In the genomic region with DNA sequence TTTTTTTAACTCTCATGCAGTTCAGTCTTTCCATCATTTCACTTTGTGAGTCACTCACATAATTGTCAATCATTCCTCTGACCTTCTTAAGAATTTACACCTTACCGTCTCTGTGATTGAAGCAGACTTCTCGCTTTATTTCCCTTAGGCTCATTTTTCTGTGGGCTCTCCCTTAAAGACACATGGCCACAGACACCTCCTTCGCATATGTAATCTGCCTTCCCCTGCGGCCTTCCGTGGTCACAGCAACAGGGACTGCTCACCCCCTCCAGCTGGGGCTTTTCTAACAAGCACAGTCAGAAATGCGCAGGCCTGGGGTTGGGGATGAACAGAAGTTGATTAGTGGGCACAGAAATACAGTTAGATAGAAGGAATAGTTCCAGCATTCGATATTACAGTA, we compare ENCODE assay signal across 19 cellular contexts.
A peak's percentile ranks its signal among the peaks of the same experiment; 100 is the strongest.
DNase-seq lines count a peak whose midpoint lies in the region; ATAC-seq and TF ChIP-seq lines count a peak whose summit lies in the region.
"Had no signal": no experiment of that assay in that cellular context is flagged by ENCODE, and none has a peak within 500 bp of the region (broad histone marks: within the 10 kb centered on the region; RNA-seq: fewer than 3 reads in every experiment).

No MANE protein-coding gene starts in this region.

- H3K27ac Mint-ChIP-seq in activated naive CD8-positive, alpha-beta T cell treated with anti-CD3 and anti-CD28 coated beads, Interleukin-2, amount 50 U/mL, for 24 hours, result peak overlapping the region; percentile 79
- peak overlapping the region; percentile 25 to 75 (median 43) for H3K27ac Mint-ChIP-seq in nephron
- H3K27ac Mint-ChIP-seq in stimulated activated naive CD8-positive, alpha-beta T cell treated with anti-CD3 and anti-CD28 coated beads, Interleukin-15, Interleukin-2, amounts not matched to agents 100 ng/mL and 50 ng/mL, for 24 hours, result peak overlapping the region; percentile 85
- H3K27ac Mint-ChIP-seq: HFFc6; IgD-negative memory B cell; natural killer cell treated with Interleukin-12 subunit alpha and Interleukin-12 subunit beta and Interleukin-15 and Interleukin-18, amount 100 ng/mL, for 72 hours had no signal

- peaks cover 38% of the 10 kb centered on the region for H3K4me1 Mint-ChIP-seq in activated naive CD8-positive, alpha-beta T cell treated with anti-CD3 and anti-CD28 coated beads, Interleukin-2, amount 50 U/mL, for 24 hours
- peaks cover 24% of the 10 kb centered on the region for H3K4me1 Mint-ChIP-seq in nephron
- H3K4me1 Mint-ChIP-seq in stimulated activated naive CD8-positive, alpha-beta T cell treated with anti-CD3 and anti-CD28 coated beads, Interleukin-15, Interleukin-2, amounts not matched to agents 100 ng/mL and 50 ng/mL, for 24 hours (ENCODE audit: low read depth), result peaks cover 23% of the 10 kb centered on the region
- H3K4me1 Mint-ChIP-seq: IgD-negative memory B cell had no signal

- H3K27me3 Mint-ChIP-seq in activated naive CD8-positive, alpha-beta T cell treated with anti-CD3 and anti-CD28 coated beads, Interleukin-2, amount 50 U/mL, for 24 hours, result no peaks in the 10 kb centered on the region
- no peaks in the 10 kb centered on the region for H3K27me3 Mint-ChIP-seq in nephron (ENCODE audit: low read depth)
- H3K27me3 Mint-ChIP-seq in stimulated activated naive CD8-positive, alpha-beta T cell treated with anti-CD3 and anti-CD28 coated beads, Interleukin-15, Interleukin-2, amounts not matched to agents 100 ng/mL and 50 ng/mL, for 24 hours, result no peaks in the 10 kb centered on the region
- H3K27me3 Mint-ChIP-seq: IgD-negative memory B cell; natural killer cell treated with Interleukin-12 subunit alpha and Interleukin-12 subunit beta and Interleukin-15 and Interleukin-18, amount 100 ng/mL, for 72 hours had no signal

- TF ChIP-seq CTCF in nephron (IDR thresholded peaks at IDR 0.05; ENCODE audit: unreplicated experiment in 3 of 3), result no peak

- H3K4me3 Mint-ChIP-seq in activated naive CD8-positive, alpha-beta T cell treated with anti-CD3 and anti-CD28 coated beads, Interleukin-2, amount 50 U/mL, for 24 hours, result peak overlapping the region; percentile 39
- no peak overlapping the region for H3K4me3 Mint-ChIP-seq in nephron
- no peak overlapping the region for H3K4me3 Mint-ChIP-seq in stimulated activated naive CD8-positive, alpha-beta T cell treated with anti-CD3 and anti-CD28 coated beads, Interleukin-15, Interleukin-2, amounts not matched to agents 100 ng/mL and 50 ng/mL, for 24 hours
- H3K4me3 Mint-ChIP-seq: HFFc6; IgD-negative memory B cell; natural killer cell treated with Interleukin-12 subunit alpha and Interleukin-12 subunit beta and Interleukin-15 and Interleukin-18, amount 100 ng/mL, for 72 hours had no signal

- H3K9me3 Mint-ChIP-seq in activated naive CD8-positive, alpha-beta T cell treated with anti-CD3 and anti-CD28 coated beads, Interleukin-2, amount 50 U/mL, for 24 hours, result no peaks in the 10 kb centered on the region
- H3K9me3 Mint-ChIP-seq in nephron, result no peaks in the 10 kb centered on the region
- H3K9me3 Mint-ChIP-seq in stimulated activated naive CD8-positive, alpha-beta T cell treated with anti-CD3 and anti-CD28 coated beads, Interleukin-15, Interleukin-2, amounts not matched to agents 100 ng/mL and 50 ng/mL, for 24 hours, result no peaks in the 10 kb centered on the region
- H3K9me3 Mint-ChIP-seq: HFFc6; IgD-negative memory B cell; natural killer cell treated with Interleukin-12 subunit alpha and Interleukin-12 subunit beta and Interleukin-15 and Interleukin-18, amount 100 ng/mL, for 72 hours had no signal

- peak; percentile 19 for DNase-seq in activated T-cell treated with anti-CD3 and anti-CD28 coated beads for 48 hours (ENCODE audit: low read depth)
- no peak for DNase-seq in activated T-cell treated with anti-CD3 and anti-CD28 coated beads, Interleukin-2, amount 50 U/mL, for 1 hour
- peak; percentile 61 for DNase-seq in activated naive CD8-positive, alpha-beta T cell treated with anti-CD3 and anti-CD28 coated beads, Interleukin-2, amount 50 U/mL, for 24 hours
- no peak for DNase-seq in GM19240 (ENCODE audit: insufficient read length, low spot score)
- DNase-seq in GDM1 (lab: John Stamatoyannopoulos, UW), result no peak
- DNase-seq in Kasumi-1 (lab: John Stamatoyannopoulos, UW), result no peak
- DNase-seq: activated CD4-positive, alpha-beta T cell treated with anti-CD3 and anti-CD28 coated beads for 4 hours; colonic mucosa; gastrocnemius medialis; HFFc6; NCI-H2107; NCI-H69; OCI-M1; right cardiac atrium; SJCRH30 had no signal

- peak; percentile 83 for ATAC-seq in activated naive CD8-positive, alpha-beta T cell treated with anti-CD3 and anti-CD28 coated beads, Interleukin-2, amount 50 U/mL, for 24 hours
- ATAC-seq: gastrocnemius medialis; natural killer cell treated with Interleukin-12 subunit alpha and Interleukin-12 subunit beta and Interleukin-15 and Interleukin-18, amount 100 ng/mL, for 72 hours; right cardiac atrium had no signal

- peaks cover 32% of the 10 kb centered on the region for H3K36me3 Mint-ChIP-seq in activated naive CD8-positive, alpha-beta T cell treated with anti-CD3 and anti-CD28 coated beads, Interleukin-2, amount 50 U/mL, for 24 hours (ENCODE audit: low read depth)
- H3K36me3 Mint-ChIP-seq in nephron (ENCODE audit: low read depth), result peaks cover 32% of the 10 kb centered on the region
- H3K36me3 Mint-ChIP-seq in stimulated activated naive CD8-positive, alpha-beta T cell treated with anti-CD3 and anti-CD28 coated beads, Interleukin-15, Interleukin-2, amounts not matched to agents 100 ng/mL and 50 ng/mL, for 24 hours (ENCODE audit: low read depth), result peaks cover 40% of the 10 kb centered on the region

Comparison
In these comparisons a context has a peak if more than half of its experiments do, and no peak if none do; other contexts are left out.
1. DNase-seq: peak in activated T-cell treated with anti-CD3 and anti-CD28 coated beads for 48 hours (single experiment) and activated naive CD8-positive, alpha-beta T cell treated with anti-CD3 and anti-CD28 coated beads, Interleukin-2, amount 50 U/mL, for 24 hours (single experiment); none in activated T-cell treated with anti-CD3 and anti-CD28 coated beads, Interleukin-2, amount 50 U/mL, for 1 hour (single experiment), GM19240 (single experiment), GDM1 (single experiment) and Kasumi-1 (0 of 2).
2. Peak in every context shown above with its lines, with median percentiles within 50 percentile points of each other: H3K27ac Mint-ChIP-seq.